In genomic region chr14:69880051-69880487, GRCh38 we compare ENCODE assay signal across 12 cellular contexts. TPM values are rescaled to one million over a fixed set of nuclear protein-coding genes. Genes with fewer than 3 reads are reported as not detected.
A peak's percentile ranks its signal among the peaks of the same experiment; 100 is the strongest.
DNase-seq lines count a peak whose midpoint lies in the region; ATAC-seq and TF ChIP-seq lines count a peak whose summit lies in the region.
"Had no signal": no experiment of that assay in that cellular context is flagged by ENCODE, and none has a peak within 500 bp of the region (broad histone marks: within the 10 kb centered on the region; RNA-seq: fewer than 3 reads in every experiment).

No MANE protein-coding gene starts in this region.

- no peaks in the 10 kb centered on the region for H4K20me1 ChIP-seq in GM23338 (replicated peaks; ENCODE audit: insufficient read depth)

- H3K9me3 ChIP-seq in esophagus squamous epithelium, result no peaks in the 10 kb centered on the region

- H3K4me3 ChIP-seq in GM23338, result peak overlapping the region; percentile 88
- H3K4me3 ChIP-seq in epithelial cell of esophagus (ENCODE audit: low read length), result peak overlapping the region; percentile 59
- H3K4me3 ChIP-seq in esophagus squamous epithelium, result peak overlapping the region in 1 of 4 donors; percentile 52

- H3K9me3 Mint-ChIP-seq in GM23338, result no peaks in the 10 kb centered on the region

- H3K4me1 Mint-ChIP-seq in GM23338, result peaks cover 12% of the 10 kb centered on the region; the same call in 2 of the 3 replicates

- no peaks in the 10 kb centered on the region for H3K36me3 Mint-ChIP-seq in GM23338 (ENCODE audit: low read depth)

- H3K27me3 Mint-ChIP-seq in GM23338 (ENCODE audit: insufficient read depth, low read depth, poor library complexity), result peaks cover 31% of the 10 kb centered on the region

- TF ChIP-seq POLR2A in esophagus squamous epithelium (IDR thresholded peaks at IDR 0.05), result no peak

- TF ChIP-seq CTCF in GM23338 (conservative IDR thresholded peaks at IDR 0.05; ENCODE audit: low read depth in 2 of 2) (no peak), epithelial cell of esophagus (IDR thresholded peaks at IDR 0.05; ENCODE audit: insufficient read depth, low read depth, low read length, missing control alignments) (no peak), esophagus squamous epithelium (IDR thresholded peaks at IDR 0.05) (no peak)

- peak overlapping the region; percentile 95 for H3K4me2 ChIP-seq in GM23338

- H3K27ac ChIP-seq in GM23338 (ENCODE audit: low read depth), result no peak overlapping the region
- no peak overlapping the region for H3K27ac ChIP-seq in esophagus squamous epithelium

- H3K4me3 Mint-ChIP-seq in GM23338, result peak overlapping the region; percentile 81

- DNase-seq in GM23338 (ENCODE audit: low spot score), result peak; percentile 48
- peak; percentile 25 for DNase-seq in NCI-H526 treated with DMSO at 0.1 percent for 48 hours (lab: John Stamatoyannopoulos, UW)
- DNase-seq in epithelial cell of esophagus (ENCODE audit: low read depth), result peak; percentile 31
- peak; percentile 22 for DNase-seq in pons (ENCODE audit: low spot score)
- DNase-seq in esophagus squamous epithelium (lab: John Stamatoyannopoulos, UW), result no peak
- DNase-seq: activated T-cell treated with anti-CD3 and anti-CD28 coated beads, Interleukin-2, amount 50 U/mL, for 1 hour; effector CD8-positive, alpha-beta T cell; NCI-H1048; T-helper 1 cell had no signal

- no peaks in the 10 kb centered on the region for H3K36me3 ChIP-seq in GM23338 (ENCODE audit: insufficient read depth)
- H3K36me3 ChIP-seq in esophagus squamous epithelium, result no peaks in the 10 kb centered on the region

- H3K4me1 ChIP-seq in GM23338 (ENCODE audit: insufficient read depth) (peaks cover 4% of the 10 kb centered on the region; the same call in 1 of the 2 replicates), esophagus squamous epithelium (peaks cover 0 to 9% (median 0%) of the 10 kb centered on the region in 3 donors)

- H3K27me3 ChIP-seq in GM23338 (ENCODE audit: insufficient read depth), result peaks cover 32% of the 10 kb centered on the region
- H3K27me3 ChIP-seq in esophagus squamous epithelium, result peaks cover 0 to 64% (median 0%) of the 10 kb centered on the region in 4 donors

- intact Hi-C loops in esophagus squamous epithelium (cut with DNase I), result no loop called here

- H2AFZ ChIP-seq in GM23338, result peak overlapping the region; percentile 97

- ATAC-seq in GM23338 (peak; percentile 57), GM21529 (IDR thresholded peaks at IDR 0.05; ENCODE audit: unreplicated experiment) (no peak), HG03460 (IDR thresholded peaks at IDR 0.05; ENCODE audit: unreplicated experiment) (no peak), GM18907 (IDR thresholded peaks at IDR 0.05; ENCODE audit: unreplicated experiment) (no peak)

- H3K27ac Mint-ChIP-seq in GM23338, result no peak overlapping the region

- 5 to 22% methylated on average over 6 to 10 of the region's 21 CpGs for WGBS in esophagus squamous epithelium, 2 donors

- 0 out of 2 replicates have a peak, but pooled peaks cover 4% of the 10 kb centered on the region for H3F3A ChIP-seq in GM23338 (replicated peaks; ENCODE audit: low read depth)

- H3K79me2 ChIP-seq in GM23338 (replicated peaks; ENCODE audit: insufficient read depth), result no peaks in the 10 kb centered on the region

- no peaks in the 10 kb centered on the region for H3K9me2 ChIP-seq in GM23338 (ENCODE audit: insufficient read depth)

TF ChIP-seq in GM23338, 12 proteins besides CTCF, POLR2A, EP300 and RAD21 (continues in another document):
- TF ChIP-seq ETS1 (IDR thresholded peaks at IDR 0.05), result no peak
- TF ChIP-seq ZNF462 (CRISPR knock-in tag; IDR thresholded peaks at IDR 0.05), result no peak
- TF ChIP-seq ZNF114 (CRISPR knock-in tag; IDR thresholded peaks at IDR 0.05), result no peak
- TF ChIP-seq EZH2phosphoT487 (IDR thresholded peaks at IDR 0.05; ENCODE audit: unreplicated experiment), result no peak

RNA-seq across cellular contexts. Expression of gene SMOC1, which starts 0.9 kb away (rescaled TPM):
- total RNA-seq in GM23338 (2014; rRNA removed; shearing (Covaris generic)), result 1.0 and 1.6 TPM in 2 replicates
- 0.38 and 0.79 TPM in 2 replicates for polyA plus RNA-seq in GM23338 (2016; fragmentation: Nextera tagmentation; extraction: Ambion mirVana)
- total RNA-seq in esophagus squamous epithelium, result 1 to 10 TPM in 1 of 4 donors, not detected in 3; 1.1 TPM
